In genomic region chr1:201016211-201016651, GRCh38 we compare ENCODE assay signal across 8 cellular contexts. TPM values are rescaled to one million over a fixed set of nuclear protein-coding genes. Genes with fewer than 3 reads are reported as not detected.
DNase-seq lines count a peak whose midpoint lies in the region; ATAC-seq and TF ChIP-seq lines count a peak whose summit lies in the region.

No MANE protein-coding gene starts in this region.

- peaks cover 31% of the 10 kb centered on the region for H3K4me1 Mint-ChIP-seq in endothelial cell (ENCODE audit: unreplicated experiment)

- no peaks in the 10 kb centered on the region for H3K9me3 Mint-ChIP-seq in endothelial cell (ENCODE audit: unreplicated experiment)

- no peak overlapping the region for H3K4me3 Mint-ChIP-seq in endothelial cell (ENCODE audit: unreplicated experiment)

- peaks cover 10% of the 10 kb centered on the region for H3K27me3 Mint-ChIP-seq in endothelial cell (ENCODE audit: unreplicated experiment)

- peak; percentile 25 for DNase-seq in NCI-H510A treated with DMSO at 0.1 percent for 48 hours (lab: John Stamatoyannopoulos, UW)
- DNase-seq in NCI-H510A (lab: John Stamatoyannopoulos, UW): no peak
- peak; percentile 68 for DNase-seq in NCI-H2227 treated with DMSO at 0.1 percent for 48 hours (lab: John Stamatoyannopoulos, UW)
- peak; percentile 43 for DNase-seq in dermis blood vessel endothelial cell
- peak; percentile 59 for DNase-seq in retina
- DNase-seq in endothelial cell (ENCODE audit: low spot score): no peak
- DNase-seq in central memory CD4-positive, alpha-beta T cell: no peak

- no peak overlapping the region for H3K27ac Mint-ChIP-seq in endothelial cell (ENCODE audit: unreplicated experiment)

- H3K36me3 Mint-ChIP-seq in endothelial cell (ENCODE audit: low read depth, unreplicated experiment): peaks cover 3% of the 10 kb centered on the region

- no peak for TF ChIP-seq CTCF in endothelial cell (IDR thresholded peaks at IDR 0.05; ENCODE audit: unreplicated experiment)

- no peak for ATAC-seq in HG03460 (IDR thresholded peaks at IDR 0.05; ENCODE audit: unreplicated experiment)

RNA-seq across cellular contexts. Expression of gene KIF21B, which starts 7.3 kb away (rescaled TPM):
- 2.2 and 4.4 TPM in 2 replicates for total RNA-seq in dermis blood vessel endothelial cell
- 8.4 TPM for total RNA-seq in endothelial cell (ENCODE audit: unreplicated experiment)

Comparison
In these comparisons a context has a peak if more than half of its experiments do, and no peak if none do; other contexts are left out.
1. DNase-seq: peak in NCI-H510A treated with DMSO at 0.1 percent for 48 hours (single experiment), NCI-H2227 treated with DMSO at 0.1 percent for 48 hours (single experiment), dermis blood vessel endothelial cell (single experiment) and retina (single experiment); none in NCI-H510A (single experiment), endothelial cell (single experiment) and central memory CD4-positive, alpha-beta T cell (single experiment).